Comparison of ENCODE assay signal across 7 cellular contexts in genomic region chr15:52331490-52332240, GRCh38. TPM values are rescaled to one million over a fixed set of nuclear protein-coding genes. Genes with fewer than 3 reads are reported as not detected.
DNase-seq lines count a peak whose midpoint lies in the region; ATAC-seq, FAIRE-seq and TF ChIP-seq lines count a peak whose summit lies in the region.

No MANE protein-coding gene starts in this region.

- H3K27me3 Mint-ChIP-seq in central memory CD8-positive, alpha-beta T cell = no peaks in the 10 kb centered on the region
- no peaks in the 10 kb centered on the region for H3K27me3 Mint-ChIP-seq in type B pancreatic cell

- ATAC-seq in central memory CD8-positive, alpha-beta T cell (replicated peaks; ENCODE audit: extremely low read depth, poor library complexity, severe bottlenecking) = peak; percentile 98

- peaks cover 10% of the 10 kb centered on the region for H3K4me1 Mint-ChIP-seq in central memory CD8-positive, alpha-beta T cell
- H3K4me1 Mint-ChIP-seq in type B pancreatic cell (ENCODE audit: unreplicated experiment) = peaks cover 11% of the 10 kb centered on the region

- peaks cover 37% of the 10 kb centered on the region for H3K36me3 Mint-ChIP-seq in central memory CD8-positive, alpha-beta T cell (ENCODE audit: insufficient read depth)
- H3K36me3 Mint-ChIP-seq in type B pancreatic cell = peaks cover 8% of the 10 kb centered on the region

- no peak overlapping the region for H3K4me3 Mint-ChIP-seq in central memory CD8-positive, alpha-beta T cell
- H3K4me3 Mint-ChIP-seq in type B pancreatic cell = no peak overlapping the region

- TF ChIP-seq POLR2A in GM12892 (IDR thresholded peaks at IDR 0.05; ENCODE audit: low read depth, low read length) = no peak

- TF ChIP-seq CTCF in type B pancreatic cell (conservative IDR thresholded peaks at IDR 0.05) = peak; percentile 58

- FAIRE-seq in GM12892 (lab: Jason Lieb, UNC) = peak; percentile 92

- H3K27ac Mint-ChIP-seq in central memory CD8-positive, alpha-beta T cell (ENCODE audit: low read depth) = peak overlapping the region; percentile 44
- no peak overlapping the region for H3K27ac Mint-ChIP-seq in type B pancreatic cell

- DNase-seq in GM12892 (ENCODE audit: insufficient read length) = peak; percentile 21
- DNase-seq in H4 (ENCODE audit: low spot score) = peak; percentile 67
- peak; percentile 58 for DNase-seq in Kasumi-1 (lab: John Stamatoyannopoulos, UW)
- peak in 3 of 4 experiments; percentile 11 to 36 (median 13) for DNase-seq in activated CD4-positive, CD25-positive, alpha-beta regulatory T cell (lab: John Stamatoyannopoulos, UW)
- peak in 1 of 2 donors; percentile 40 for DNase-seq in central memory CD8-positive, alpha-beta T cell (ENCODE audit: low spot score in 2 of 2)
- peak; percentile 46 for DNase-seq in myocyte (ENCODE audit: low read depth)
- DNase-seq in type B pancreatic cell (ENCODE audit: extremely low spot score, unreplicated experiment) = no peak

- no peaks in the 10 kb centered on the region for H3K9me3 Mint-ChIP-seq in central memory CD8-positive, alpha-beta T cell
- no peaks in the 10 kb centered on the region for H3K9me3 Mint-ChIP-seq in type B pancreatic cell

RNA-seq across cellular contexts. Expression of gene MYO5C, which starts 36.1 kb away (rescaled TPM):
- polyA plus RNA-seq in GM12892 (2012; ENCODE audit: missing spikeins) = 1.1 TPM
- 0.06 and 0.29 TPM in 2 replicates for total RNA-seq in H4 (2014; rRNA removed; shearing (Covaris generic))
- total RNA-seq in myocyte (0.31 and 0.64 TPM in 2 replicates), type B pancreatic cell (ENCODE audit: low replicate concordance) (17.5 and 21.4 TPM in 2 replicates)
- polyA plus RNA-seq in myocyte (2012) = 0.33 TPM

Comparison
In these comparisons a context has a peak if more than half of its experiments do, and no peak if none do; other contexts are left out.
1. RNA of gene MYO5C, which starts 36.1 kb away (total RNA-seq): 17.5 to 21.4 TPM in type B pancreatic cell; 0.31 to 0.64 TPM in myocyte and 0.06 to 0.29 TPM in H4; every median in the first group is over 10 times any median in the second.